ENCODE assay signal across 23 cellular contexts in the genomic region with DNA sequence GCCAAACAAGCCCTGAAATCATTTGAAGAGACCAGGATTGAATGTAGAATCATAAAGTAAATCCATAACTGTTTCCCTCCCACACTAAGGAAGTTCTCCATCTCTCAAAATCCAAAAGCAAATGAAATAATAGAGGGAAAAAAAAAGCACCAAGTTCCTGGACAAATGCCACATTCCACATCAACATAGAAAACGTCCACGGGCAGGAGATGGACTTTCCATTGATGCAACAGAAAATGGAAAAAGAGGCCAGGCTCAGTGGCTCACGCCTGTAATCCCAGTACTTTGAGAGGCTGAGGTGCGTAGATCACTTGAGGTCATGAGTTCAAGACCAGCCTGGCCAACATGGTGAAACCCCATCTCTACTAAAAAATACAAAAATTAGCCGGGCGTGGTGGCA. TPM values are rescaled to one million over a fixed set of nuclear protein-coding genes. Genes with fewer than 3 reads are reported as not detected.
A peak's percentile ranks its signal among the peaks of the same experiment; 100 is the strongest.
DNase-seq lines count a peak whose midpoint lies in the region; ATAC-seq, FAIRE-seq and TF ChIP-seq lines count a peak whose summit lies in the region.
"Had no signal": no experiment of that assay in that cellular context is flagged by ENCODE, and none has a peak within 500 bp of the region (broad histone marks: within the 10 kb centered on the region; RNA-seq: fewer than 3 reads in every experiment).

No MANE protein-coding gene starts in this region.

- H3K4me1 ChIP-seq in ascending aorta, result peaks cover 0 to 26% of the 10 kb centered on the region in 2 donors
- H3K4me1 ChIP-seq in endothelial cell of umbilical vein (ENCODE audit: control insufficient read depth, extremely low read depth, insufficient read depth, low read length), result no peaks in the 10 kb centered on the region
- H3K4me1 ChIP-seq in uterus, result no peaks in the 10 kb centered on the region
- H3K4me1 ChIP-seq in thyroid gland, result peaks cover 0 to 20% of the 10 kb centered on the region in 2 donors
- H3K4me1 ChIP-seq: A549, Caco-2 had no signal

- TF ChIP-seq CTCF in ascending aorta (IDR thresholded peaks at IDR 0.05), result no peak
- TF ChIP-seq CTCF in endothelial cell of umbilical vein (IDR thresholded peaks at IDR 0.05; ENCODE audit: extremely low read depth in 1 of 2, insufficient read depth in 1 of 2, low read depth in 1 of 2, low read length in 2 of 2), result no peak
- no peak for TF ChIP-seq CTCF in nephron (IDR thresholded peaks at IDR 0.05; ENCODE audit: unreplicated experiment in 3 of 3)
- no peak for TF ChIP-seq CTCF in uterus (IDR thresholded peaks at IDR 0.05)
- no peak for TF ChIP-seq CTCF in thyroid gland (IDR thresholded peaks at IDR 0.05)

- H3K9me3 Mint-ChIP-seq in nephron, result peaks cover 2% of the 10 kb centered on the region
- H3K9me3 Mint-ChIP-seq: CD4-positive, alpha-beta T cell had no signal

- DNase-seq in ascending aorta (ENCODE audit: low spot score in 2 of 2) (no peak), endothelial cell of umbilical vein (ENCODE audit: low read depth, low spot score) (peak; percentile 27), uterus (no peak), NCI-H774 (lab: John Stamatoyannopoulos, UW) (no peak), thyroid gland (no peak)
- DNase-seq: AML-193; Caco-2; CD4-positive, alpha-beta T cell; DMS153; DMS79; GDM1; GOT3; H7; HFFc6; IMR-90 had no signal

- H4K20me1 ChIP-seq in endothelial cell of umbilical vein (replicated peaks; ENCODE audit: control insufficient read depth, extremely low read depth, insufficient read depth, low read length), result no peaks in the 10 kb centered on the region

- CTCF ChIA-PET in endothelial cell of umbilical vein (lab: Charles Lee), result no interaction called here

- H3K27me3 ChIP-seq in ascending aorta, result no peaks in the 10 kb centered on the region
- H3K27me3 ChIP-seq in endothelial cell of umbilical vein (ENCODE audit: control insufficient read depth in 2 of 2, insufficient read depth in 2 of 2, low read length in 2 of 2), result no peaks in the 10 kb centered on the region
- no peaks in the 10 kb centered on the region for H3K27me3 ChIP-seq in uterus
- no peaks in the 10 kb centered on the region for H3K27me3 ChIP-seq in thyroid gland

- H3K36me3 Mint-ChIP-seq in nephron (ENCODE audit: low read depth), result peaks cover 11% of the 10 kb centered on the region

- H3K36me3 ChIP-seq in ascending aorta (no peaks in the 10 kb centered on the region), endothelial cell of umbilical vein (ENCODE audit: control insufficient read depth in 2 of 2, extremely low read depth in 1 of 2, insufficient read depth in 2 of 2, low read length in 2 of 2) (no peaks in the 10 kb centered on the region), uterus (no peaks in the 10 kb centered on the region), thyroid gland (no peaks in the 10 kb centered on the region)

- H3K4me1 Mint-ChIP-seq in nephron, result peaks cover 15% of the 10 kb centered on the region

- H3K27ac ChIP-seq in ascending aorta (peak overlapping the region; percentile 53 to 62), endothelial cell of umbilical vein (ENCODE audit: insufficient read depth, low read depth, low read length) (no peak overlapping the region), uterus (peak overlapping the region; percentile 21 to 42), thyroid gland (no peak overlapping the region)
- H3K27ac ChIP-seq: 22Rv1, A549, C4-2B had no signal

- BruUV-seq in endothelial cell of umbilical vein (replicated peaks; lab: Mats Ljungman, UMichigan), result no TSS peak

- peak overlapping the region; percentile 22 to 91 (median 73) for H3K27ac Mint-ChIP-seq in nephron
- H3K27ac Mint-ChIP-seq: CD4-positive, alpha-beta T cell; HFFc6 had no signal

- no peak for FAIRE-seq in endothelial cell of umbilical vein (lab: Jason Lieb, UNC)
- FAIRE-seq: A549, D721Med, HTR-8/SVneo had no signal

- H3K4me2 ChIP-seq in endothelial cell of umbilical vein (ENCODE audit: insufficient read depth, low read length), result no peak overlapping the region
- H3K4me2 ChIP-seq: A549 had no signal

- H3K9me3 ChIP-seq in ascending aorta (no peaks in the 10 kb centered on the region), endothelial cell of umbilical vein (replicated peaks; ENCODE audit: control insufficient read depth, insufficient read depth, low read length) (no peaks in the 10 kb centered on the region), uterus (no peaks in the 10 kb centered on the region), thyroid gland (no peaks in the 10 kb centered on the region)

- H2AFZ ChIP-seq in endothelial cell of umbilical vein (ENCODE audit: low read depth, low read length), result no peak overlapping the region

- H3K4me3 Mint-ChIP-seq in nephron, result no peak overlapping the region
- H3K4me3 Mint-ChIP-seq: CD4-positive, alpha-beta T cell; HFFc6 had no signal

- no peak overlapping the region for H3K4me3 ChIP-seq in ascending aorta
- H3K4me3 ChIP-seq in endothelial cell of umbilical vein (replicated peaks in 1 of 3; ENCODE audit: insufficient read depth in 1 of 3, low read depth in 1 of 3, low read length in 3 of 3), result no peak overlapping the region
- no peak overlapping the region for H3K4me3 ChIP-seq in uterus
- H3K4me3 ChIP-seq in thyroid gland (replicated peaks in 1 of 3), result no peak overlapping the region
- H3K4me3 ChIP-seq: A549 had no signal

- H3K79me2 ChIP-seq in endothelial cell of umbilical vein (ENCODE audit: control insufficient read depth, insufficient read depth, low read length), result no peaks in the 10 kb centered on the region

- intact Hi-C loops in ascending aorta (cut with DNase I), result loop anchor here (10.0 kb wide), 1 partner anchor 277 kb away; the partner anchor contains the start of gene ZNF358
- intact Hi-C loops in endothelial cell of umbilical vein (cut with micrococcal nuclease), result no loop called here
- intact Hi-C loops in uterus (cut with DNase I; ENCODE audit: low total_unique reads), result no loop called here
- intact Hi-C loops in thyroid gland (cut with DNase I), result no loop called here

- no peaks in the 10 kb centered on the region for H3K9me1 ChIP-seq in endothelial cell of umbilical vein (replicated peaks; ENCODE audit: control insufficient read depth, extremely low read depth, insufficient read depth, low read length)

- TF ChIP-seq POLR2A in endothelial cell of umbilical vein (IDR thresholded peaks at IDR 0.05; ENCODE audit: low read depth, low read length) (no peak), uterus (IDR thresholded peaks at IDR 0.05) (no peak), thyroid gland (IDR thresholded peaks at IDR 0.05) (no peak)

- dilution Hi-C loops in endothelial cell of umbilical vein (cut with MboI; ENCODE audit: extremely low pct_ligation_motif_present, low sequenced_read_pairs), result no loop called here

- POLR2A ChIA-PET in endothelial cell of umbilical vein (lab: Charles Lee), result no interaction called here

- 68 to 79% methylated on average over 6 of the region's 6 CpGs for WGBS in thyroid gland, 2 donors

- no peak overlapping the region for H3K9ac ChIP-seq in endothelial cell of umbilical vein (replicated peaks; ENCODE audit: extremely low read depth, insufficient read depth, low read length)

- no peak for ATAC-seq in GM21717 (IDR thresholded peaks at IDR 0.05; ENCODE audit: unreplicated experiment)
- ATAC-seq: A549, HCT116 had no signal

- no peaks in the 10 kb centered on the region for H3K27me3 Mint-ChIP-seq in nephron (ENCODE audit: low read depth)
- H3K27me3 Mint-ChIP-seq: CD4-positive, alpha-beta T cell had no signal

TF ChIP-seq in endothelial cell of umbilical vein, 7 proteins besides CTCF, POLR2A, EP300 and RAD21:
- TF ChIP-seq MYC (IDR thresholded peaks at IDR 0.05; ENCODE audit: low read depth, low read length) (no peak), GATA2 (IDR thresholded peaks at IDR 0.05; ENCODE audit: insufficient read depth, insufficient read length, low read depth, low read length) (no peak), FOS (IDR thresholded peaks at IDR 0.05; ENCODE audit: borderline replicate concordance, insufficient read depth, low read length) (no peak), JUN (IDR thresholded peaks at IDR 0.05; ENCODE audit: borderline replicate concordance, insufficient read depth, insufficient read length, low read depth) (no peak), EZH2 (IDR thresholded peaks at IDR 0.05; ENCODE audit: borderline replicate concordance, low read depth, low read length, severe bottlenecking) (no peak), MAX (IDR thresholded peaks at IDR 0.05; ENCODE audit: insufficient read depth, insufficient read length) (no peak)

RNA-seq across cellular contexts. Expression of gene INSR, which starts 56.1 kb away (rescaled TPM):
- total RNA-seq in ascending aorta (39.3 TPM), endothelial cell of umbilical vein (19.5 and 20.8 TPM in 2 replicates), uterus (10 to 100 TPM; 46.0 to 97.6 (median 68.3) TPM), thyroid gland (100 to 1,000 TPM in 1 of 4 donors, 10 to 100 TPM in 3; 38.9 to 101 (median 67.7) TPM)
- polyA plus RNA-seq in endothelial cell of umbilical vein, result 4.9 and 5.2 TPM in 2 replicates
- polyA plus RNA-seq in endothelial cell of umbilical vein (2011; cell fraction: cytosol; rRNA removed), result 2.9 and 3.4 TPM in 2 replicates
- 14.4 and 14.5 TPM in 2 replicates for polyA plus RNA-seq in endothelial cell of umbilical vein (2011; cell fraction: nucleus; rRNA removed)
- 3.4 and 3.7 TPM in 2 replicates for polyA plus RNA-seq in endothelial cell of umbilical vein (2012)
- polyA minus RNA-seq in endothelial cell of umbilical vein, result 45.0 and 58.0 TPM in 2 replicates
- 6.7 TPM for polyA minus RNA-seq in endothelial cell of umbilical vein (2011; cell fraction: cytosol; rRNA and poly(A)+ RNA removed)
- 31.4 and 32.0 TPM in 2 replicates for polyA minus RNA-seq in endothelial cell of umbilical vein (2011; cell fraction: nucleus; rRNA and poly(A)+ RNA removed)

Comparison
In these comparisons a context has a peak if more than half of its experiments do, and no peak if none do; other contexts are left out.
1. H3K27ac ChIP-seq: peak in ascending aorta (2 of 2) and uterus (2 of 2); none in endothelial cell of umbilical vein (single experiment) and thyroid gland (0 of 3).